1 cellular context compared by ENCODE assay signal in the genomic region with DNA sequence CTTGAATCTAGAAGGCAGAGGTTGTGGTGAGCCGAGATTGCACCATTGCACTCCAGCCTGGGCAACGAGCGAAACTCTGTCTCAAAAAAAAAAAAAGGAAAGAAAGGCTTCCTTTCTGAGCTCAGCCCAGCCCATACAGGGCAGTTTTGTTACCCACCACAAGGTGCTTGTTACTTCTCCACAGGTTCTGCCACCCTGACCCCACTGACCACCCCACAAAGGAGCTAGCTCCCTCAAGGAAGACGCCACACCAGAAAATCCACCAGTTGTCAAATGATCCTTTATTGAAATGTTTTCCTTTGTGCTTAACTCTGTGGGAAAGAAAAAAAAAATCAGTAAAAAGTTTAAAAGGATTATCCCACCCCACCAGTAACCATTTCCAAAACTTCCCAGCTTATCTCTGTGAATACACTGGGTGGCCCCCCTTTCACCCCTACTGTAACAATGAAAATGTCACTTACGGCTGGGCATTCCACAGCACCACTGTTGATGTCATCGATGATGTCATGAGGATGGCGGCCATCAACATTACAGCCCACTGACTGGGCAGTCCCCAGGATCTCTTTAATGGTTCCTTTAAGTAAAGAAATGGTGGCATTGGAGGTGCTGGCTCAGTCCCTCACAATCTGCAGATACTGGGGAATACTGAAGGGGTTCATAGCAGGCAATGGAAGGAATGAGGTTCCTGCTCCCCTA.
TF ChIP-seq lines count a peak whose summit lies in the region.

No MANE protein-coding gene starts in this region.

TF ChIP-seq in HCT116, 20 proteins besides CTCF, POLR2A, EP300 and RAD21 (continued from another document):
- TF ChIP-seq, protein P1, sequence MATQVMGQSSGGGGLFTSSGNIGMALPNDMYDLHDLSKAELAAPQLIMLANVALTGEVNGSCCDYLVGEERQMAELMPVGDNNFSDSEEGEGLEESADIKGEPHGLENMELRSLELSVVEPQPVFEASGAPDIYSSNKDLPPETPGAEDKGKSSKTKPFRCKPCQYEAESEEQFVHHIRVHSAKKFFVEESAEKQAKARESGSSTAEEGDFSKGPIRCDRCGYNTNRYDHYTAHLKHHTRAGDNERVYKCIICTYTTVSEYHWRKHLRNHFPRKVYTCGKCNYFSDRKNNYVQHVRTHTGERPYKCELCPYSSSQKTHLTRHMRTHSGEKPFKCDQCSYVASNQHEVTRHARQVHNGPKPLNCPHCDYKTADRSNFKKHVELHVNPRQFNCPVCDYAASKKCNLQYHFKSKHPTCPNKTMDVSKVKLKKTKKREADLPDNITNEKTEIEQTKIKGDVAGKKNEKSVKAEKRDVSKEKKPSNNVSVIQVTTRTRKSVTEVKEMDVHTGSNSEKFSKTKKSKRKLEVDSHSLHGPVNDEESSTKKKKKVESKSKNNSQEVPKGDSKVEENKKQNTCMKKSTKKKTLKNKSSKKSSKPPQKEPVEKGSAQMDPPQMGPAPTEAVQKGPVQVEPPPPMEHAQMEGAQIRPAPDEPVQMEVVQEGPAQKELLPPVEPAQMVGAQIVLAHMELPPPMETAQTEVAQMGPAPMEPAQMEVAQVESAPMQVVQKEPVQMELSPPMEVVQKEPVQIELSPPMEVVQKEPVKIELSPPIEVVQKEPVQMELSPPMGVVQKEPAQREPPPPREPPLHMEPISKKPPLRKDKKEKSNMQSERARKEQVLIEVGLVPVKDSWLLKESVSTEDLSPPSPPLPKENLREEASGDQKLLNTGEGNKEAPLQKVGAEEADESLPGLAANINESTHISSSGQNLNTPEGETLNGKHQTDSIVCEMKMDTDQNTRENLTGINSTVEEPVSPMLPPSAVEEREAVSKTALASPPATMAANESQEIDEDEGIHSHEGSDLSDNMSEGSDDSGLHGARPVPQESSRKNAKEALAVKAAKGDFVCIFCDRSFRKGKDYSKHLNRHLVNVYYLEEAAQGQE (IDR thresholded peaks at IDR 0.05; ENCODE audit: low read depth): no peak
- TF ChIP-seq SRF (IDR thresholded peaks at IDR 0.05; ENCODE audit: low read depth) (no peak), CBX3 (IDR thresholded peaks at IDR 0.05; ENCODE audit: low read depth) (no peak), ZBTB33 (IDR thresholded peaks at IDR 0.05; ENCODE audit: extremely low read depth, insufficient replicate concordance, low read length) (no peak), YY1 (IDR thresholded peaks at IDR 0.05; ENCODE audit: extremely low read depth, insufficient replicate concordance, low read depth, low read length) (no peak), CEBPB (IDR thresholded peaks at IDR 0.05; ENCODE audit: low read depth) (no peak), ELF1 (IDR thresholded peaks at IDR 0.05; ENCODE audit: borderline replicate concordance, low read depth) (no peak), ATF3 (IDR thresholded peaks at IDR 0.05) (no peak), POLR2AphosphoS5 (IDR thresholded peaks at IDR 0.05; ENCODE audit: low read depth, low read length) (no peak; the same call in 1 of the 2 replicates), TCF7L2 (IDR thresholded peaks at IDR 0.05; ENCODE audit: borderline replicate concordance, extremely low read depth, insufficient read depth, insufficient read length) (no peak), SP1 (IDR thresholded peaks at IDR 0.05; ENCODE audit: low read depth) (no peak)
- TF ChIP-seq, protein P2, sequence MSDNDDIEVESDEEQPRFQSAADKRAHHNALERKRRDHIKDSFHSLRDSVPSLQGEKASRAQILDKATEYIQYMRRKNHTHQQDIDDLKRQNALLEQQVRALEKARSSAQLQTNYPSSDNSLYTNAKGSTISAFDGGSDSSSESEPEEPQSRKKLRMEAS (IDR thresholded peaks at IDR 0.05): no peak
